Comparison of ENCODE assay signal across 36 cellular contexts in genomic region chr11:60783141-60783484, GRCh38. TPM values are rescaled to one million over a fixed set of nuclear protein-coding genes. Genes with fewer than 3 reads are reported as not detected.
"Had no signal": no experiment of that assay in that cellular context is flagged by ENCODE, and none has a peak within 500 bp of the region (broad histone marks: within the 10 kb centered on the region; RNA-seq: fewer than 3 reads in every experiment).

No MANE protein-coding gene starts in this region.

- H3K36me3 Mint-ChIP-seq: activated naive CD4-positive, alpha-beta T cell treated with anti-CD3 and anti-CD28 coated beads, Interleukin-2, amount 10 ng/mL, durations not matched to agents 7 days and 5 days; activated naive CD4-positive, alpha-beta T cell treated with anti-CD3 and anti-CD28 coated beads, Interleukin-2, amount 50 U/mL, for 72 hours; activated naive CD8-positive, alpha-beta T cell treated with anti-CD3 and anti-CD28 coated beads, Interleukin-2, amount 10 ng/mL, durations not matched to agents 7 days and 5 days had no signal

- H3K27ac ChIP-seq: brain microvascular endothelial cell, esophagus muscularis mucosa, foreskin keratinocyte, gastroesophageal sphincter, WERI-Rb-1 had no signal

- H3K4me3 ChIP-seq: esophagus muscularis mucosa, gastroesophageal sphincter had no signal

- H3K4me1 ChIP-seq: foreskin keratinocyte had no signal

- H3K27me3 ChIP-seq: brain microvascular endothelial cell, esophagus muscularis mucosa, gastroesophageal sphincter had no signal

- H3K36me3 ChIP-seq: brain microvascular endothelial cell, esophagus muscularis mucosa, gastroesophageal sphincter, WERI-Rb-1 had no signal

- H3K9me3 ChIP-seq: esophagus muscularis mucosa, gastroesophageal sphincter had no signal

- DNase-seq: activated B cell treated with CpG ODN at 0.5 μM for 24 hours; activated CD4-positive, alpha-beta T cell treated with anti-CD3 and anti-CD28 coated beads for 48 hours; activated CD4-positive, alpha-beta T cell treated with anti-CD3 and anti-CD28 coated beads, Interleukin-2, amount 50 U/mL, for 1 hour; activated CD4-positive, alpha-beta T cell treated with anti-CD3 and anti-CD28 coated beads, Interleukin-2, amount 50 U/mL, for 48 hours; activated CD8-positive, alpha-beta memory T cell treated with anti-CD3 and anti-CD28 coated beads for 24 hours; activated CD8-positive, alpha-beta T cell treated with anti-CD3 and anti-CD28 coated beads for 36 hours; activated gamma-delta T cell; activated naive CD4-positive, alpha-beta T cell; activated naive CD4-positive, alpha-beta T cell treated with anti-CD3 and anti-CD28 coated beads, Interleukin-2, amount 10 ng/mL, durations not matched to agents 7 days and 5 days; activated naive CD8-positive, alpha-beta T cell treated with anti-CD3 and anti-CD28 coated beads, Interleukin-2, amount 10 ng/mL, durations not matched to agents 7 days and 5 days; activated T-cell treated with anti-CD3 and anti-CD28 coated beads, Interleukin-2, amount 50 U/mL, for 4 hours; anterior cingulate cortex; brain microvascular endothelial cell; cortex of kidney; dermis blood vessel endothelial cell; effector CD4-positive, alpha-beta T cell; effector memory CD8-positive, alpha-beta T cell; erythroblast; foreskin keratinocyte; T-helper 1 cell; T-helper 17 cell; T1000; WERI-Rb-1 had no signal

- H3K4me1 Mint-ChIP-seq: activated B cell treated with CpG ODN at 0.5 μM for 24 hours; activated naive CD4-positive, alpha-beta T cell treated with anti-CD3 and anti-CD28 coated beads, Interleukin-2, amount 10 ng/mL, durations not matched to agents 7 days and 5 days; activated naive CD8-positive, alpha-beta T cell treated with anti-CD3 and anti-CD28 coated beads, Interleukin-2, amount 10 ng/mL, durations not matched to agents 7 days and 5 days; activated T-helper 17 cell treated with anti-CD3 and anti-CD28 coated beads, Interleukin-2, amount 50 U/mL, for 72 hours; central memory CD8-positive, alpha-beta T cell; T-helper 17 cell had no signal

- H3K9me3 Mint-ChIP-seq: activated B cell treated with CpG ODN at 0.5 μM for 24 hours; activated CD8-positive, alpha-beta T cell treated with anti-CD3 and anti-CD28 coated beads for 36 hours; activated naive CD4-positive, alpha-beta T cell treated with anti-CD3 and anti-CD28 coated beads, Interleukin-2, amount 10 ng/mL, durations not matched to agents 7 days and 5 days; activated naive CD4-positive, alpha-beta T cell treated with anti-CD3 and anti-CD28 coated beads, Interleukin-2, amount 50 U/mL, for 72 hours; activated naive CD8-positive, alpha-beta T cell treated with anti-CD3 and anti-CD28 coated beads, Interleukin-2, amount 10 ng/mL, durations not matched to agents 7 days and 5 days; activated T-cell treated with anti-CD3 and anti-CD28 coated beads, Interleukin-2, amount 50 U/mL, for 4 hours; activated T-helper 17 cell treated with anti-CD3 and anti-CD28 coated beads, Interleukin-2, amount 50 U/mL, for 72 hours; central memory CD8-positive, alpha-beta T cell; effector memory CD8-positive, alpha-beta T cell; T-helper 2 cell treated with Interferon-gamma antibody and Interleukin-4, amounts not matched to agents 5 μg/mL and 100 μg/mL, for 36 hours had no signal

- ATAC-seq: activated CD4-positive, CD25-positive, alpha-beta regulatory T cell treated with anti-CD3 and anti-CD28 coated beads, Interleukin-2, amount 50 U/mL, for 24 hours; activated CD8-positive, alpha-beta T cell treated with anti-CD3 and anti-CD28 coated beads for 36 hours; activated naive CD4-positive, alpha-beta T cell treated with anti-CD3 and anti-CD28 coated beads, Interleukin-2, amount 50 U/mL, for 72 hours; activated T-cell treated with anti-CD3 and anti-CD28 coated beads, Interleukin-2, amount 50 U/mL, for 4 hours; activated T-helper 17 cell treated with anti-CD3 and anti-CD28 coated beads, Interleukin-2, amount 50 U/mL, for 72 hours; effector memory CD8-positive, alpha-beta T cell; foreskin keratinocyte; gastroesophageal sphincter; T-helper 17 cell had no signal

- H3K27ac Mint-ChIP-seq: activated B cell treated with CpG ODN at 0.5 μM for 24 hours; activated CD8-positive, alpha-beta T cell treated with anti-CD3 and anti-CD28 coated beads for 36 hours; activated naive CD4-positive, alpha-beta T cell treated with anti-CD3 and anti-CD28 coated beads, Interleukin-2, amount 10 ng/mL, durations not matched to agents 7 days and 5 days; activated naive CD4-positive, alpha-beta T cell treated with anti-CD3 and anti-CD28 coated beads, Interleukin-2, amount 50 U/mL, for 72 hours; activated naive CD8-positive, alpha-beta T cell treated with anti-CD3 and anti-CD28 coated beads, Interleukin-2, amount 10 ng/mL, durations not matched to agents 7 days and 5 days; activated T-helper 17 cell treated with anti-CD3 and anti-CD28 coated beads, Interleukin-2, amount 50 U/mL, for 72 hours; effector memory CD8-positive, alpha-beta T cell; T-helper 17 cell; T-helper 2 cell treated with Interferon-gamma antibody and Interleukin-4, amounts not matched to agents 5 μg/mL and 100 μg/mL, for 36 hours had no signal

- FAIRE-seq: astrocyte, bronchial epithelial cell, colon had no signal

- H3K4me3 Mint-ChIP-seq: activated B cell treated with CpG ODN at 0.5 μM for 24 hours; activated CD8-positive, alpha-beta T cell treated with anti-CD3 and anti-CD28 coated beads for 36 hours; activated naive CD4-positive, alpha-beta T cell treated with anti-CD3 and anti-CD28 coated beads, Interleukin-2, amount 10 ng/mL, durations not matched to agents 7 days and 5 days; activated naive CD8-positive, alpha-beta T cell treated with anti-CD3 and anti-CD28 coated beads, Interleukin-2, amount 10 ng/mL, durations not matched to agents 7 days and 5 days; activated T-cell treated with anti-CD3 and anti-CD28 coated beads, Interleukin-2, amount 50 U/mL, for 4 hours; activated T-helper 17 cell treated with anti-CD3 and anti-CD28 coated beads, Interleukin-2, amount 50 U/mL, for 72 hours; central memory CD8-positive, alpha-beta T cell; effector memory CD8-positive, alpha-beta T cell; T-helper 17 cell; T-helper 2 cell treated with Interferon-gamma antibody and Interleukin-4, amounts not matched to agents 5 μg/mL and 100 μg/mL, for 36 hours had no signal

- H3K27me3 Mint-ChIP-seq: activated CD8-positive, alpha-beta T cell treated with anti-CD3 and anti-CD28 coated beads for 36 hours; activated T-helper 17 cell treated with anti-CD3 and anti-CD28 coated beads, Interleukin-2, amount 50 U/mL, for 72 hours; central memory CD8-positive, alpha-beta T cell; effector memory CD8-positive, alpha-beta T cell; T-helper 17 cell had no signal

RNA-seq across cellular contexts. Expression of gene MS4A10, which starts 2.0 kb away (rescaled TPM):
- total RNA-seq: activated B cell treated with CpG ODN at 0.5 μM for 24 hours; activated CD8-positive, alpha-beta T cell treated with anti-CD3 and anti-CD28 coated beads for 36 hours; activated naive CD4-positive, alpha-beta T cell treated with anti-CD3 and anti-CD28 coated beads, Interleukin-2, amount 50 U/mL, for 72 hours; activated naive CD8-positive, alpha-beta T cell treated with anti-CD3 and anti-CD28 coated beads, Interleukin-2, amount 10 ng/mL, durations not matched to agents 7 days and 5 days; activated T-cell treated with anti-CD3 and anti-CD28 coated beads, Interleukin-2, amount 50 U/mL, for 4 hours; activated T-helper 17 cell treated with anti-CD3 and anti-CD28 coated beads, Interleukin-2, amount 50 U/mL, for 72 hours; astrocyte; bronchial epithelial cell; cardiac septum; cerebellum; dermis blood vessel endothelial cell; esophagus muscularis mucosa; foreskin keratinocyte; gastroesophageal sphincter; glomerular endothelial cell; T-helper 17 cell had no signal
- polyA plus RNA-seq: foreskin keratinocyte had no signal

RNA-seq across cellular contexts. Expression of gene MS4A15, which starts 26.4 kb away (rescaled TPM):
- total RNA-seq: activated B cell treated with CpG ODN at 0.5 μM for 24 hours; activated CD8-positive, alpha-beta T cell treated with anti-CD3 and anti-CD28 coated beads for 36 hours; activated naive CD4-positive, alpha-beta T cell treated with anti-CD3 and anti-CD28 coated beads, Interleukin-2, amount 50 U/mL, for 72 hours; activated naive CD8-positive, alpha-beta T cell treated with anti-CD3 and anti-CD28 coated beads, Interleukin-2, amount 10 ng/mL, durations not matched to agents 7 days and 5 days; activated T-cell treated with anti-CD3 and anti-CD28 coated beads, Interleukin-2, amount 50 U/mL, for 4 hours; activated T-helper 17 cell treated with anti-CD3 and anti-CD28 coated beads, Interleukin-2, amount 50 U/mL, for 72 hours; astrocyte; bronchial epithelial cell; cardiac septum; cerebellum; dermis blood vessel endothelial cell; foreskin keratinocyte; gastroesophageal sphincter; glomerular endothelial cell; T-helper 17 cell had no signal
- polyA plus RNA-seq: foreskin keratinocyte had no signal

RNA-seq across cellular contexts. Expression of gene MS4A18, which starts 58.6 kb away (rescaled TPM):
- total RNA-seq: activated B cell treated with CpG ODN at 0.5 μM for 24 hours; activated CD8-positive, alpha-beta T cell treated with anti-CD3 and anti-CD28 coated beads for 36 hours; activated naive CD4-positive, alpha-beta T cell treated with anti-CD3 and anti-CD28 coated beads, Interleukin-2, amount 50 U/mL, for 72 hours; activated naive CD8-positive, alpha-beta T cell treated with anti-CD3 and anti-CD28 coated beads, Interleukin-2, amount 10 ng/mL, durations not matched to agents 7 days and 5 days; activated T-cell treated with anti-CD3 and anti-CD28 coated beads, Interleukin-2, amount 50 U/mL, for 4 hours; activated T-helper 17 cell treated with anti-CD3 and anti-CD28 coated beads, Interleukin-2, amount 50 U/mL, for 72 hours; astrocyte; bronchial epithelial cell; cardiac septum; cerebellum; dermis blood vessel endothelial cell; esophagus muscularis mucosa; foreskin keratinocyte; gastroesophageal sphincter; glomerular endothelial cell; T-helper 17 cell had no signal
- polyA plus RNA-seq: foreskin keratinocyte had no signal
